ENCODE assay signal across 8 cellular contexts in the genomic region with DNA sequence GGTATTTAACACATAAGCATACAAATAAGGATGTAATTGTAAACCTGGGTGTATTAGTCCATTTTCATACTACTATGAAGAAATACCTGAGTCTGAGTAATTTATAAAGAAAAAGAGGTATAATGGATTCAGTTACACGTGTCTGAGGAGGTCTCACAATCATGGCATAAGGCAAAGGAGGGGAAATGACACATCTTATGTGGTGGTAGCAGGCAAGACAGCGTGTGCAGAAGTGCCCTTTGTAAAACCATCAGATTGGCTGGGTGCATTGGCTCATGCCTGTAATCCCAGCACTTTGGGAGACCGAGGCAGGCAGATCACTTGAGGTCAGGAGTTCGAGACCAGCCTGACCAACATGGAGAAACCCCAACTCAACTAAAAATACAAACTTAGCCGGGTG. TPM values are rescaled to one million over a fixed set of nuclear protein-coding genes. Genes with fewer than 3 reads are reported as not detected.
"Had no signal": no experiment of that assay in that cellular context is flagged by ENCODE, and none has a peak within 500 bp of the region (broad histone marks: within the 10 kb centered on the region; RNA-seq: fewer than 3 reads in every experiment).

No MANE protein-coding gene starts in this region.

RNA-seq across cellular contexts. Expression of a gene that starts 41.3 kb away (rescaled TPM):
- total RNA-seq: LHCN-M2, MCF 10A, NCI-H460, PC-9, Right ventricle myocardium inferior, RPMI7951, SJCRH30, SK-MEL-5 had no signal
